8 cellular contexts compared by ENCODE assay signal in genomic region chr19:20565321-20566018, GRCh38. TPM values are rescaled to one million over a fixed set of nuclear protein-coding genes. Genes with fewer than 3 reads are reported as not detected.
DNase-seq lines count a peak whose midpoint lies in the region; ATAC-seq and TF ChIP-seq lines count a peak whose summit lies in the region.

TSS of gene ZNF737 (minus strand) at chr19:20565781. CDS start at chr19:20565640, 141 bp downstream.

- H2AFZ ChIP-seq in smooth muscle cell (ENCODE audit: low read depth): peak within 1 kb of the TSS; percentile 92

- POLR2A ChIA-PET in activated B cell treated with CpG ODN at 0.5 μM for 24 hours (lab: Charles Lee): interaction anchor here (0.6 to 3.5 kb wide), 33 partner anchors 13 to 1286 kb away, joined by 3 to 62 read pairs (median 6); partner anchors contain the start of genes ZNF100, ZNF14, ZNF253 and ZNF429

- H3K4me3 Mint-ChIP-seq in activated B cell treated with CpG ODN at 0.5 μM for 24 hours (peak within 1 kb of the TSS; percentile 99), immature natural killer cell (peak within 1 kb of the TSS; percentile 99 to 100 (median 99))

- peaks cover 36% of the 10 kb centered on the region for H3K79me2 ChIP-seq in smooth muscle cell (ENCODE audit: low read depth)

- WGBS in smooth muscle cell (ENCODE audit: low lambda C conversion rate): 2% methylated on average over 27 of the region's 28 CpGs

- H3K9me3 Mint-ChIP-seq in activated B cell treated with CpG ODN at 0.5 μM for 24 hours: peaks cover 31% of the 10 kb centered on the region
- peaks cover 13 to 34% (median 24%) of the 10 kb centered on the region in 6 donors for H3K9me3 Mint-ChIP-seq in immature natural killer cell

- CTCF ChIA-PET in activated B cell treated with CpG ODN at 0.5 μM for 24 hours (lab: Charles Lee): interaction anchor here (0.7 to 1.1 kb wide), 2 partner anchors 13 to 465 kb away, joined by 3 read pairs; no protein-coding TSS in a partner anchor

- peak within 1 kb of the TSS; percentile 89 for H3K9ac ChIP-seq in smooth muscle cell (ENCODE audit: low read depth)

- DNase-seq in GM13976 (ENCODE audit: low spot score) (peak; percentile 85), NCI-H146 treated with DMSO at 0.1 percent for 48 hours (lab: John Stamatoyannopoulos, UW; ENCODE audit: unreplicated experiment) (peak; percentile 97), activated B cell treated with CpG ODN at 0.5 μM for 24 hours (peak; percentile 72), cardiac fibroblast (ENCODE audit: low read depth in 2 of 2) (peak; percentile 96 to 98), immature natural killer cell (peak; percentile 88 to 92 (median 91)), smooth muscle cell (lab: John Stamatoyannopoulos, UW; ENCODE audit: unreplicated experiment) (peak; percentile 47), NCI-H446 treated with DMSO at 0.1 percent for 48 hours (lab: John Stamatoyannopoulos, UW) (no peak)

- no peaks in the 10 kb centered on the region for H3K27me3 ChIP-seq in smooth muscle cell (ENCODE audit: low read depth)

- peaks cover 7% of the 10 kb centered on the region for H3F3A ChIP-seq in smooth muscle cell (ENCODE audit: low read depth)

- peak; percentile 90 for ATAC-seq in HG02763 (IDR thresholded peaks at IDR 0.05; ENCODE audit: unreplicated experiment)
- ATAC-seq in activated B cell treated with CpG ODN at 0.5 μM for 24 hours (ENCODE audit: low read depth): peak; percentile 90

- peak within 1 kb of the TSS; percentile 64 to 69 for H3K4me3 ChIP-seq in cardiac fibroblast (replicated peaks in 1 of 2; ENCODE audit: low read depth in 2 of 2, low read length in 2 of 2)
- peak within 1 kb of the TSS; percentile 87 for H3K4me3 ChIP-seq in smooth muscle cell

- peaks cover 50% of the 10 kb centered on the region for H3K36me3 Mint-ChIP-seq in activated B cell treated with CpG ODN at 0.5 μM for 24 hours (ENCODE audit: low read depth)
- H3K36me3 Mint-ChIP-seq in immature natural killer cell: peaks cover 23 to 27% (median 26%) of the 10 kb centered on the region in 3 donors

- H4K20me1 ChIP-seq in smooth muscle cell (ENCODE audit: low read depth): no peaks in the 10 kb centered on the region

- peak within 1 kb of the TSS; percentile 88 for H3K4me2 ChIP-seq in smooth muscle cell

- H3K27me3 Mint-ChIP-seq in activated B cell treated with CpG ODN at 0.5 μM for 24 hours (no peaks in the 10 kb centered on the region), immature natural killer cell (ENCODE audit: low read depth in 3 of 3) (peaks cover 9 to 19% (median 13%) of the 10 kb centered on the region in 3 donors)

- intact Hi-C loops in activated B cell treated with CpG ODN at 0.5 μM for 24 hours (cut with micrococcal nuclease): loop anchor here (1.0 to 10.0 kb wide), 7 partner anchors 96 to 1287 kb away; partner anchors contain the start of genes ZNF431, ZNF626, ZNF66 and ZNF90

- H3K9me3 ChIP-seq in smooth muscle cell (replicated peaks; ENCODE audit: low read depth): peaks cover 4% of the 10 kb centered on the region

- peaks cover 11% of the 10 kb centered on the region for H3K4me1 ChIP-seq in smooth muscle cell (ENCODE audit: low read depth)

- H3K27ac ChIP-seq in smooth muscle cell (ENCODE audit: low read depth): peak within 1 kb of the TSS; percentile 87

- H3K27ac Mint-ChIP-seq in activated B cell treated with CpG ODN at 0.5 μM for 24 hours: peak within 1 kb of the TSS; percentile 99
- H3K27ac Mint-ChIP-seq in immature natural killer cell: peak within 1 kb of the TSS; percentile 97 to 99 (median 98)

- H3K36me3 ChIP-seq in smooth muscle cell (ENCODE audit: low read depth): no peaks in the 10 kb centered on the region

- H3K4me1 Mint-ChIP-seq in activated B cell treated with CpG ODN at 0.5 μM for 24 hours: peaks cover 32% of the 10 kb centered on the region
- H3K4me1 Mint-ChIP-seq in immature natural killer cell: peaks cover 41 to 49% of the 10 kb centered on the region in 2 donors

- TF ChIP-seq CTCF in GM13976 (IDR thresholded peaks at IDR 0.05; ENCODE audit: borderline replicate concordance, control extremely low read depth, extremely low read depth, insufficient read depth, missing control alignments) (no peak), activated B cell treated with CpG ODN at 0.5 μM for 24 hours (IDR thresholded peaks at IDR 0.05) (no peak), cardiac fibroblast (IDR thresholded peaks at IDR 0.05; ENCODE audit: low read depth, low read length) (peak; percentile 63), smooth muscle cell (IDR thresholded peaks at IDR 0.05; ENCODE audit: borderline replicate concordance, insufficient read depth, poor library complexity, severe bottlenecking) (peak; percentile 25)

- in situ Hi-C loops in GM13976 (cut with MboI; ENCODE audit: low sequenced_read_pairs, unreplicated experiment): no loop called here

RNA-seq across cellular contexts. Expression of gene ZNF737, which starts in this region (rescaled TPM):
- 42.7 and 50.9 TPM in 2 replicates for total RNA-seq in activated B cell treated with CpG ODN at 0.5 μM for 24 hours
- 1 to 10 TPM; 2.4 to 9.1 (median 4.3) TPM for polyA plus RNA-seq in immature natural killer cell
- total RNA-seq in smooth muscle cell: 19.4 and 26.6 TPM in 2 replicates
- 4.7 and 4.8 TPM in 2 replicates for polyA plus RNA-seq in smooth muscle cell

Comparison
In these comparisons a context has a peak if more than half of its experiments do, and no peak if none do; other contexts are left out.
1. CTCF ChIP-seq: peak in cardiac fibroblast (single experiment) and smooth muscle cell (single experiment); none in GM13976 (single experiment) and activated B cell treated with CpG ODN at 0.5 μM for 24 hours (single experiment).